Comparison of ENCODE assay signal across 18 cellular contexts in genomic region chr10:24981161-24981710, GRCh38. TPM values are rescaled to one million over a fixed set of nuclear protein-coding genes. Genes with fewer than 3 reads are reported as not detected.
DNase-seq lines count a peak whose midpoint lies in the region; ATAC-seq and TF ChIP-seq lines count a peak whose summit lies in the region.
"Had no signal": no experiment of that assay in that cellular context is flagged by ENCODE, and none has a peak within 500 bp of the region (broad histone marks: within the 10 kb centered on the region; RNA-seq: fewer than 3 reads in every experiment).

No MANE protein-coding gene starts in this region.

- H3K4me3 Mint-ChIP-seq in HFFc6 = no peak overlapping the region
- H3K4me3 Mint-ChIP-seq in T-helper 2 cell treated with Interferon-gamma antibody and Interleukin-4, amounts not matched to agents 5 μg/mL and 100 μg/mL, for 36 hours = no peak overlapping the region
- H3K4me3 Mint-ChIP-seq: CD4-positive, alpha-beta memory T cell had no signal

- intact Hi-C loops in adrenal gland (cut with DNase I) = no loop called here
- intact Hi-C loops in heart left ventricle (cut with DNase I) = loop anchor here in 6 of 10 donors (1.0 to 10.0 kb wide), 5 partner anchors 256 to 339 kb away; partner anchors contain the start of gene ARHGAP21 (in 3 of the 6)
- intact Hi-C loops in posterior vena cava (cut with DNase I) = loop anchor here in 1 of 2 donors (10.0 kb wide), 1 partner anchor 336 kb away; no protein-coding TSS in a partner anchor
- intact Hi-C loops in esophagus squamous epithelium (cut with DNase I) = no loop called here

- H3K4me1 ChIP-seq in adrenal gland (replicated peaks in 1 of 2) (no peaks in the 10 kb centered on the region), heart left ventricle (peaks cover 0 to 27% (median 5%) of the 10 kb centered on the region in 12 donors), esophagus squamous epithelium (no peaks in the 10 kb centered on the region)
- H3K4me1 ChIP-seq: BE2C had no signal

- H3K4me3 ChIP-seq in adrenal gland (no peak overlapping the region), heart left ventricle (no peak overlapping the region), esophagus squamous epithelium (no peak overlapping the region)

- no peaks in the 10 kb centered on the region for H3K36me3 Mint-ChIP-seq in HFFc6 (ENCODE audit: low read depth)
- no peaks in the 10 kb centered on the region for H3K36me3 Mint-ChIP-seq in T-helper 2 cell treated with Interferon-gamma antibody and Interleukin-4, amounts not matched to agents 5 μg/mL and 100 μg/mL, for 36 hours (ENCODE audit: low read depth)
- H3K36me3 Mint-ChIP-seq: CD4-positive, alpha-beta memory T cell had no signal

- peaks cover 1% of the 10 kb centered on the region; the same call in 1 of the 2 replicates for H3K27me3 Mint-ChIP-seq in HFFc6 (ENCODE audit: insufficient read depth)
- peaks cover 14% of the 10 kb centered on the region for H3K27me3 Mint-ChIP-seq in T-helper 2 cell treated with Interferon-gamma antibody and Interleukin-4, amounts not matched to agents 5 μg/mL and 100 μg/mL, for 36 hours (ENCODE audit: low read depth)

- H3K4me1 Mint-ChIP-seq in HFFc6 (ENCODE audit: low read depth) = peaks cover 18% of the 10 kb centered on the region
- peaks cover 10% of the 10 kb centered on the region for H3K4me1 Mint-ChIP-seq in T-helper 2 cell treated with Interferon-gamma antibody and Interleukin-4, amounts not matched to agents 5 μg/mL and 100 μg/mL, for 36 hours (ENCODE audit: low read depth)

- peak; percentile 81 to 94 (median 82) for ATAC-seq in heart left ventricle

- H3K36me3 ChIP-seq in adrenal gland (replicated peaks in 1 of 2) (no peaks in the 10 kb centered on the region), heart left ventricle (no peaks in the 10 kb centered on the region), esophagus squamous epithelium (no peaks in the 10 kb centered on the region)
- H3K36me3 ChIP-seq: BE2C had no signal

- H3K27ac ChIP-seq in adrenal gland (peak overlapping the region in 2 of 5 donors; percentile 1 to 72), heart left ventricle (peak overlapping the region in 5 of 12 donors; percentile 14 to 70 (median 42)), esophagus squamous epithelium (no peak overlapping the region)

- H3K9me3 ChIP-seq in adrenal gland (replicated peaks in 1 of 3) (no peaks in the 10 kb centered on the region), heart left ventricle (peaks cover 0 to 7% (median 0%) of the 10 kb centered on the region in 12 donors), esophagus squamous epithelium (no peaks in the 10 kb centered on the region)
- H3K9me3 ChIP-seq: BE2C had no signal

- WGBS in adrenal gland, 4 donors = 78 to 81% (median 78%) methylated on average over 5 of the region's 5 CpGs
- 63 to 78% (median 64%) methylated on average over 5 of the region's 5 CpGs for WGBS in heart left ventricle, 4 donors
- WGBS in esophagus squamous epithelium, 2 donors = 68 to 95% methylated on average over 5 of the region's 5 CpGs

- H3K27ac Mint-ChIP-seq in HFFc6 = no peak overlapping the region
- no peak overlapping the region for H3K27ac Mint-ChIP-seq in T-helper 2 cell treated with Interferon-gamma antibody and Interleukin-4, amounts not matched to agents 5 μg/mL and 100 μg/mL, for 36 hours
- H3K27ac Mint-ChIP-seq: CD4-positive, alpha-beta memory T cell had no signal

- H3K27me3 ChIP-seq in adrenal gland = no peaks in the 10 kb centered on the region
- no peaks in the 10 kb centered on the region for H3K27me3 ChIP-seq in heart left ventricle
- no peaks in the 10 kb centered on the region for H3K27me3 ChIP-seq in esophagus squamous epithelium
- H3K27me3 ChIP-seq: BE2C had no signal

- no peak for TF ChIP-seq CTCF in HFFc6 (IDR thresholded peaks at IDR 0.05)
- no peak for TF ChIP-seq CTCF in adrenal gland (IDR thresholded peaks at IDR 0.05)
- TF ChIP-seq CTCF in heart left ventricle (IDR thresholded peaks at IDR 0.05) = no peak
- no peak for TF ChIP-seq CTCF in esophagus squamous epithelium (IDR thresholded peaks at IDR 0.05)

- no peaks in the 10 kb centered on the region for H3K9me3 Mint-ChIP-seq in HFFc6
- H3K9me3 Mint-ChIP-seq in T-helper 2 cell treated with Interferon-gamma antibody and Interleukin-4, amounts not matched to agents 5 μg/mL and 100 μg/mL, for 36 hours = no peaks in the 10 kb centered on the region
- H3K9me3 Mint-ChIP-seq: CD4-positive, alpha-beta memory T cell had no signal

- DNase-seq in HFFc6 (peak; percentile 2), adrenal gland (peak; percentile 29 to 85 (median 71)), heart left ventricle (no peak), posterior vena cava (ENCODE audit: low spot score) (peak; percentile 83), SHP77 treated with DMSO at 0.1 percent for 48 hours (lab: John Stamatoyannopoulos, UW) (no peak), AG08395 (ENCODE audit: low spot score) (no peak), esophagus squamous epithelium (lab: John Stamatoyannopoulos, UW) (no peak)
- no peak for DNase-seq in T-helper 2 cell treated with Interferon-gamma antibody and Interleukin-4, amounts not matched to agents 5 μg/mL and 100 μg/mL, for 36 hours (ENCODE audit: low spot score)
- DNase-seq: ACHN; BE2C; CD4-positive, alpha-beta memory T cell; GF-D8; KG1; NCI-H1092; NCI-H345; NCI-H69 had no signal

- TF ChIP-seq POLR2A in adrenal gland (IDR thresholded peaks at IDR 0.05) (no peak), heart left ventricle (IDR thresholded peaks at IDR 0.05) (no peak), esophagus squamous epithelium (IDR thresholded peaks at IDR 0.05) (no peak)

RNA-seq across cellular contexts. Expression of gene PRTFDC1, which starts 28.8 kb away (rescaled TPM):
- total RNA-seq in HFFc6 (2021; fragmentation: NEBNext Ultra II Directional; extraction: Animal tissue kit (Norgen Biotek cat#: 25700)) = 10 to 100 TPM; 16.2 to 32.6 (median 29.0) TPM
- total RNA-seq in adrenal gland = 10 to 100 TPM; 14.9 to 39.0 (median 25.2) TPM
- polyA plus RNA-seq in adrenal gland = 10 to 100 TPM; 13.5 to 28.8 (median 24.4) TPM
- 10 to 100 TPM in 1 of 9 donors, 1 to 10 TPM in 8; 1.9 to 13.1 (median 4.6) TPM for total RNA-seq in heart left ventricle
- polyA plus RNA-seq in heart left ventricle = 1 to 10 TPM; 3.3 to 5.2 TPM
- 10 to 100 TPM in 1 of 2 donors, 1 to 10 TPM in 1; 7.2 to 14.4 TPM for total RNA-seq in posterior vena cava
- 1 to 10 TPM in 3 of 4 donors, under 1 TPM in 1; 0.15 to 2.2 (median 1.8) TPM for total RNA-seq in esophagus squamous epithelium

RNA-seq across cellular contexts. Expression of gene ENKUR, which starts 34.7 kb away (rescaled TPM):
- total RNA-seq in HFFc6 (2021; fragmentation: NEBNext Ultra II Directional; extraction: Animal tissue kit (Norgen Biotek cat#: 25700)) = under 1 TPM in 5 of 6 experiments, not detected in 1; 0.14 to 0.33 (median 0.23) TPM
- total RNA-seq in adrenal gland = under 1 TPM in 3 of 8 donors, not detected in 5; 0.25 to 0.69 (median 0.41) TPM
- polyA plus RNA-seq in adrenal gland = under 1 TPM; 0.16 to 0.70 (median 0.17) TPM
- total RNA-seq in heart left ventricle = under 1 TPM in 3 of 9 donors, not detected in 6; 0.12 to 0.20 (median 0.18) TPM
- polyA plus RNA-seq in heart left ventricle = under 1 TPM in 1 of 2 donors, not detected in 1; 0.19 TPM
- total RNA-seq in posterior vena cava = not detected
- total RNA-seq in esophagus squamous epithelium = under 1 TPM in 1 of 4 donors, not detected in 3; 0.31 TPM
- total RNA-seq: CD4-positive, alpha-beta memory T cell; H1; M059J had no signal
- polyA plus RNA-seq: CD4-positive, alpha-beta memory T cell; H1 had no signal

RNA-seq across cellular contexts. Expression of gene THNSL1, which starts 35.2 kb away (rescaled TPM):
- total RNA-seq in HFFc6 (2021; fragmentation: NEBNext Ultra II Directional; extraction: Animal tissue kit (Norgen Biotek cat#: 25700)) = 1 to 10 TPM; 2.8 to 4.4 (median 3.6) TPM
- total RNA-seq in adrenal gland (10 to 100 TPM in 2 of 8 donors, 1 to 10 TPM in 6; 3.6 to 14.9 (median 5.3) TPM), heart left ventricle (1 to 10 TPM; 1.9 to 6.9 (median 4.1) TPM), posterior vena cava (1 to 10 TPM; 1.9 to 2.1 TPM), esophagus squamous epithelium (1 to 10 TPM; 1.0 to 3.0 (median 1.7) TPM)
- polyA plus RNA-seq in adrenal gland (10 to 100 TPM in 1 of 3 donors, 1 to 10 TPM in 2; 3.3 to 14.5 (median 3.4) TPM), heart left ventricle (1 to 10 TPM; 2.2 to 2.7 TPM)

Comparison
In these comparisons a context has a peak if more than half of its experiments do, and no peak if none do; other contexts are left out.
1. DNase-seq: peak in HFFc6 (single experiment), adrenal gland (7 of 7) and posterior vena cava (single experiment); none in heart left ventricle (0 of 5), SHP77 treated with DMSO at 0.1 percent for 48 hours (single experiment), AG08395 (single experiment), esophagus squamous epithelium (single experiment) and T-helper 2 cell treated with Interferon-gamma antibody and Interleukin-4, amounts not matched to agents 5 μg/mL and 100 μg/mL, for 36 hours (single experiment).
2. intact Hi-C loops: an anchor here in heart left ventricle (1.0 to 10.0 kb wide); none called in adrenal gland and esophagus squamous epithelium.